In the genomic region with DNA sequence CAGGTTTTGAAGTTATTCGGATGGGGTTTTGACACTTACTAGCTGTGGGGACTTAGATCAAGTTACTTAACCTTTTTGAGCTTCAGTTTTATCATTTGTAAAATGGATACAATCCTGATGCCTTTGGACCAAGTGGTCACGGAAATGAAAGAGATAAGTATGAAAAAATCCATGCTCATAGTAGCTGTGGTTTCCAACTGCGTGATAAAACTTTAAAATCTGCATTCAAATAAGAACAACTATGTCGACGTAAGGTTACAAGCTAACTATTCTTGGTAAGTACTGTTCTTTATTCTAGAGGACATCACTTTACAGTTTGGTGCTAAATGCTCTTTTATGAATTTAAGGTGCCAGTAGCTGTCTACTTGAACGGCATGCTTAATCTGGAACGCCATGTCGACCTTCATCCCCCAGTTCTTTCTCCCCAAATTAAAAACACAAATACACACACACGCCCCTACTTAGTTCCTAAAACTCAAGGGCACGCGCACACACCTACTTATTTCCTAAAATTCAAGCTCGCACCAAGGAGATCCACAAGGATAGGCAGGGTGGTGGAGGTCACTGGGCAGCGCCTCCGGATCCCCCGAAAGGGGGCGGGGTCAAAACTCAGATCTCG, we compare ENCODE assay signal across 8 cellular contexts. TPM values are rescaled to one million over a fixed set of nuclear protein-coding genes. Genes with fewer than 3 reads are reported as not detected.
DNase-seq lines count a peak whose midpoint lies in the region; ATAC-seq and TF ChIP-seq lines count a peak whose summit lies in the region.

No MANE protein-coding gene starts in this region.

- no peak for TF ChIP-seq EP300 in transverse colon (IDR thresholded peaks at IDR 0.05; ENCODE audit: low read depth)

- peak overlapping the region; percentile 99 to 100 (median 99) for H3K27ac ChIP-seq in right lobe of liver
- peak overlapping the region; percentile 97 to 99 (median 98) for H3K27ac ChIP-seq in transverse colon

- no peaks in the 10 kb centered on the region for H3K27me3 Mint-ChIP-seq in activated T-cell treated with anti-CD3 and anti-CD28 coated beads, Interleukin-2, amount 50 U/mL, for 4 hours (ENCODE audit: low read depth)

- ATAC-seq in activated T-cell treated with anti-CD3 and anti-CD28 coated beads, Interleukin-2, amount 50 U/mL, for 4 hours = no peak
- ATAC-seq in right lobe of liver (no peak), HG03342 (IDR thresholded peaks at IDR 0.05; ENCODE audit: unreplicated experiment) (no peak), GM19397 (IDR thresholded peaks at IDR 0.05; ENCODE audit: unreplicated experiment) (no peak)

- in situ Hi-C loops in astrocyte of the spinal cord (cut with HindIII; ENCODE audit: low sequenced_read_pairs) (no loop called here), transverse colon (cut with MboI; ENCODE audit: low pct_ligation_motif_present in 1 of 4, low pct_unique_long_range_greater_than_20kb in 1 of 4, low sequenced_read_pairs in 3 of 4) (no loop called here)

- intact Hi-C loops in right lobe of liver (cut with DNase I) (no loop called here), transverse colon (cut with DNase I; ENCODE audit: low total_unique reads) (no loop called here)

- peaks cover 11% of the 10 kb centered on the region for H3K36me3 Mint-ChIP-seq in activated T-cell treated with anti-CD3 and anti-CD28 coated beads, Interleukin-2, amount 50 U/mL, for 4 hours (ENCODE audit: insufficient read depth)

- H3K9me3 Mint-ChIP-seq in activated T-cell treated with anti-CD3 and anti-CD28 coated beads, Interleukin-2, amount 50 U/mL, for 4 hours = peaks cover 3% of the 10 kb centered on the region

- TF ChIP-seq POLR2A in right lobe of liver (IDR thresholded peaks at IDR 0.05) (no peak), transverse colon (IDR thresholded peaks at IDR 0.05) (no peak)

- 22% methylated on average over 12 of the region's 17 CpGs for WGBS in right lobe of liver (ENCODE audit: insufficient coverage, low coverage, low lambda C conversion rate, missing lambda C conversion rate)
- WGBS in transverse colon (ENCODE audit: low coverage in 1 of 2), 2 donors = 15 to 17% methylated on average over 11 to 17 of the region's 17 CpGs

- H3K4me3 ChIP-seq in astrocyte of the spinal cord (ENCODE audit: low read depth, low read length) (peak overlapping the region; percentile 91), right lobe of liver (peak overlapping the region; percentile 86 to 94 (median 91)), transverse colon (peak overlapping the region; percentile 11 to 84 (median 76))

- TF ChIP-seq CTCF in astrocyte of the spinal cord (IDR thresholded peaks at IDR 0.05; ENCODE audit: low read depth, low read length) (no peak), right lobe of liver (IDR thresholded peaks at IDR 0.05) (no peak), transverse colon (IDR thresholded peaks at IDR 0.05) (no peak)

- no peak for DNase-seq in activated T-cell treated with anti-CD3 and anti-CD28 coated beads, Interleukin-2, amount 50 U/mL, for 4 hours
- no peak for DNase-seq in activated T-cell treated with anti-CD3 and anti-CD28 coated beads, Interleukin-2, amount 50 U/mL, for 48 hours
- DNase-seq in astrocyte of the spinal cord (ENCODE audit: low read depth, low spot score) = no peak
- no peak for DNase-seq in right lobe of liver
- DNase-seq in transverse colon = no peak
- no peak for DNase-seq in SW480 (ENCODE audit: low spot score)

- H3K27me3 ChIP-seq in right lobe of liver (no peaks in the 10 kb centered on the region), transverse colon (no peaks in the 10 kb centered on the region)

- H3K4me1 ChIP-seq in right lobe of liver (peaks cover 0 to 24% (median 6%) of the 10 kb centered on the region in 4 donors), transverse colon (peaks cover 0 to 45% (median 20%) of the 10 kb centered on the region in 4 donors)

- peaks cover 49% of the 10 kb centered on the region for H3K4me1 Mint-ChIP-seq in activated T-cell treated with anti-CD3 and anti-CD28 coated beads, Interleukin-2, amount 50 U/mL, for 4 hours (ENCODE audit: low read depth)

- no peaks in the 10 kb centered on the region for H3K9me3 ChIP-seq in right lobe of liver
- H3K9me3 ChIP-seq in transverse colon = no peaks in the 10 kb centered on the region

- H3K36me3 ChIP-seq in right lobe of liver = no peaks in the 10 kb centered on the region
- H3K36me3 ChIP-seq in transverse colon = peaks cover 0 to 6% (median 0%) of the 10 kb centered on the region in 4 donors

- peak overlapping the region; percentile 90 for H3K4me3 Mint-ChIP-seq in activated T-cell treated with anti-CD3 and anti-CD28 coated beads, Interleukin-2, amount 50 U/mL, for 4 hours

RNA-seq across cellular contexts. Expression of a gene that starts 0.5 kb away (rescaled TPM):
- 10 to 100 TPM; 59.8 to 72.8 (median 67.0) TPM for total RNA-seq in activated T-cell treated with anti-CD3 and anti-CD28 coated beads, Interleukin-2, amount 50 U/mL, for 4 hours
- total RNA-seq in right lobe of liver = 10 to 100 TPM; 21.9 to 36.1 (median 28.1) TPM
- total RNA-seq in transverse colon = 100 to 1,000 TPM in 1 of 4 donors, 10 to 100 TPM in 3; 34.4 to 101 (median 76.4) TPM

RNA-seq across cellular contexts. Expression of a gene that starts 25.5 kb away (rescaled TPM):
- total RNA-seq in activated T-cell treated with anti-CD3 and anti-CD28 coated beads, Interleukin-2, amount 50 U/mL, for 4 hours = under 1 TPM; 0.42 to 0.78 (median 0.57) TPM
- total RNA-seq in right lobe of liver = 1 to 10 TPM in 2 of 6 experiments, under 1 TPM in 4; 0.35 to 1.4 (median 0.45) TPM
- 10 to 100 TPM in 1 of 4 donors, 1 to 10 TPM in 3; 1.9 to 14.7 (median 5.4) TPM for total RNA-seq in transverse colon
